In the genomic region with DNA sequence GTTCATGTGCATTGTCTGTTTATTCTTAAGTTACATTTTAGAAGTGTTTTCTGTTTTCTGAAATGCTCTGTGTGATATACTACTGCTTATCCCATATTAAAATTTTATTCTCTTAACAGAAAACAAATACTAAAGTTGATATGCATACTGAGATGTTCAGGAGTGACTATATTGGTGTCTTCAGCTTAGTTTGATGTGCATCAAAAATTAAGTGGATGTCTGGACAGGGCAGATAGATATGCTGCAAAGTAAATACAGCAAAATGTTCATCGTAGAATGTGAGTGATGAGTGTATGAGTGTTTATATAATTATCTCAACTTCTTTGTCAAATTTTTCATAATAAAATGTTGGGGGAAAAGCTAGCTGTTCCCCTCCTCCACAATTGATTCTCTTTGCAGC, we compare ENCODE assay signal across 1 cellular context.
TF ChIP-seq lines count a peak whose summit lies in the region.

No MANE protein-coding gene starts in this region.

TF ChIP-seq in K562, 482 proteins besides CTCF, POLR2A, EP300 and RAD21:
- TF ChIP-seq ZNF707 (CRISPR knock-in tag; conservative IDR thresholded peaks at IDR 0.05) (no peak), ARID1B (IDR thresholded peaks at IDR 0.05) (peak; percentile 7; the same call in 1 of the 2 replicates), SP2 (IDR thresholded peaks at IDR 0.05; ENCODE audit: extremely low read depth, low read depth, low read length, poor library complexity, severe bottlenecking) (no peak), ZNF316 (IDR thresholded peaks at IDR 0.05) (no peak), ZNF41 (CRISPR knock-in tag; conservative IDR thresholded peaks at IDR 0.05) (no peak), TCFL5 (CRISPR knock-in tag; conservative IDR thresholded peaks at IDR 0.05) (no peak), MTA1 (IDR thresholded peaks at IDR 0.05; ENCODE audit: borderline replicate concordance) (no peak), ZNF121 (CRISPR knock-in tag; conservative IDR thresholded peaks at IDR 0.05) (no peak), ZBTB17 (CRISPR knock-in tag; IDR thresholded peaks at IDR 0.05) (no peak), HDAC3 (IDR thresholded peaks at IDR 0.05; ENCODE audit: borderline replicate concordance, partially characterized antibody) (no peak), ZNF143 (CRISPR knock-in tag; IDR thresholded peaks at IDR 0.05) (no peak), SMARCA5 (IDR thresholded peaks at IDR 0.05) (no peak), KLF10 (CRISPR knock-in tag; IDR thresholded peaks at IDR 0.05) (no peak), NCOR1 (IDR thresholded peaks at IDR 0.05) (0 out of 2 replicates have a peak, but pooled peaks have one; percentile 28), HOXB6 (CRISPR knock-in tag; IDR thresholded peaks at IDR 0.05; ENCODE audit: borderline replicate concordance) (no peak), STAT5A (IDR thresholded peaks at IDR 0.05; ENCODE audit: borderline replicate concordance, low read length) (no peak), FOXA3 (CRISPR knock-in tag; conservative IDR thresholded peaks at IDR 0.05 in 1 of 2, IDR thresholded peaks at IDR 0.05 in 1 of 2) (peak in 1 of 2 experiments; percentile 70; a peak in 2 of 4 replicates), HNRNPUL1 (IDR thresholded peaks at IDR 0.05; ENCODE audit: low read length) (no peak), GABPA (tag; conservative IDR thresholded peaks at IDR 0.05; ENCODE audit: low read depth) (no peak), CBX2 (IDR thresholded peaks at IDR 0.05; ENCODE audit: insufficient read depth, low read length, poor library complexity, severe bottlenecking) (no peak), CBFA2T2 (conservative IDR thresholded peaks at IDR 0.05) (no peak), TCF3 (CRISPR knock-in tag; IDR thresholded peaks at IDR 0.05) (0 out of 2 replicates have a peak, but pooled peaks have one; percentile 23)
- TF ChIP-seq, protein P1, sequence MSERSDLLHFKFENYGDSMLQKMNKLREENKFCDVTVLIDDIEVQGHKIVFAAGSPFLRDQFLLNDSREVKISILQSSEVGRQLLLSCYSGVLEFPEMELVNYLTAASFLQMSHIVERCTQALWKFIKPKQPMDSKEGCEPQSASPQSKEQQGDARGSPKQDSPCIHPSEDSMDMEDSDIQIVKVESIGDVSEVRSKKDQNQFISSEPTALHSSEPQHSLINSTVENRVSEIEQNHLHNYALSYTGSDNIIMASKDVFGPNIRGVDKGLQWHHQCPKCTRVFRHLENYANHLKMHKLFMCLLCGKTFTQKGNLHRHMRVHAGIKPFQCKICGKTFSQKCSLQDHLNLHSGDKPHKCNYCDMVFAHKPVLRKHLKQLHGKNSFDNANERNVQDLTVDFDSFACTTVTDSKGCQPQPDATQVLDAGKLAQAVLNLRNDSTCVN (CRISPR knock-in tag; IDR thresholded peaks at IDR 0.05) = no peak
- TF ChIP-seq, protein P2, sequence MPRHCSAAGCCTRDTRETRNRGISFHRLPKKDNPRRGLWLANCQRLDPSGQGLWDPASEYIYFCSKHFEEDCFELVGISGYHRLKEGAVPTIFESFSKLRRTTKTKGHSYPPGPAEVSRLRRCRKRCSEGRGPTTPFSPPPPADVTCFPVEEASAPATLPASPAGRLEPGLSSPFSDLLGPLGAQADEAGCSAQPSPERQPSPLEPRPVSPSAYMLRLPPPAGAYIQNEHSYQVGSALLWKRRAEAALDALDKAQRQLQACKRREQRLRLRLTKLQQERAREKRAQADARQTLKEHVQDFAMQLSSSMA (CRISPR knock-in tag; IDR thresholded peaks at IDR 0.05) = no peak
- TF ChIP-seq, protein P3, sequence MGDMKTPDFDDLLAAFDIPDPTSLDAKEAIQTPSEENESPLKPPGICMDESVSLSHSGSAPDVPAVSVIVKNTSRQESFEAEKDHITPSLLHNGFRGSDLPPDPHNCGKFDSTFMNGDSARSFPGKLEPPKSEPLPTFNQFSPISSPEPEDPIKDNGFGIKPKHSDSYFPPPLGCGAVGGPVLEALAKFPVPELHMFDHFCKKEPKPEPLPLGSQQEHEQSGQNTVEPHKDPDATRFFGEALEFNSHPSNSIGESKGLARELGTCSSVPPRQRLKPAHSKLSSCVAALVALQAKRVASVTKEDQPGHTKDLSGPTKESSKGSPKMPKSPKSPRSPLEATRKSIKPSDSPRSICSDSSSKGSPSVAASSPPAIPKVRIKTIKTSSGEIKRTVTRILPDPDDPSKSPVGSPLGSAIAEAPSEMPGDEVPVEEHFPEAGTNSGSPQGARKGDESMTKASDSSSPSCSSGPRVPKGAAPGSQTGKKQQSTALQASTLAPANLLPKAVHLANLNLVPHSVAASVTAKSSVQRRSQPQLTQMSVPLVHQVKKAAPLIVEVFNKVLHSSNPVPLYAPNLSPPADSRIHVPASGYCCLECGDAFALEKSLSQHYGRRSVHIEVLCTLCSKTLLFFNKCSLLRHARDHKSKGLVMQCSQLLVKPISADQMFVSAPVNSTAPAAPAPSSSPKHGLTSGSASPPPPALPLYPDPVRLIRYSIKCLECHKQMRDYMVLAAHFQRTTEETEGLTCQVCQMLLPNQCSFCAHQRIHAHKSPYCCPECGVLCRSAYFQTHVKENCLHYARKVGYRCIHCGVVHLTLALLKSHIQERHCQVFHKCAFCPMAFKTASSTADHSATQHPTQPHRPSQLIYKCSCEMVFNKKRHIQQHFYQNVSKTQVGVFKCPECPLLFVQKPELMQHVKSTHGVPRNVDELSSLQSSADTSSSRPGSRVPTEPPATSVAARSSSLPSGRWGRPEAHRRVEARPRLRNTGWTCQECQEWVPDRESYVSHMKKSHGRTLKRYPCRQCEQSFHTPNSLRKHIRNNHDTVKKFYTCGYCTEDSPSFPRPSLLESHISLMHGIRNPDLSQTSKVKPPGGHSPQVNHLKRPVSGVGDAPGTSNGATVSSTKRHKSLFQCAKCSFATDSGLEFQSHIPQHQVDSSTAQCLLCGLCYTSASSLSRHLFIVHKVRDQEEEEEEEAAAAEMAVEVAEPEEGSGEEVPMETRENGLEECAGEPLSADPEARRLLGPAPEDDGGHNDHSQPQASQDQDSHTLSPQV (IDR thresholded peaks at IDR 0.05) = no peak
- TF ChIP-seq, protein P4, sequence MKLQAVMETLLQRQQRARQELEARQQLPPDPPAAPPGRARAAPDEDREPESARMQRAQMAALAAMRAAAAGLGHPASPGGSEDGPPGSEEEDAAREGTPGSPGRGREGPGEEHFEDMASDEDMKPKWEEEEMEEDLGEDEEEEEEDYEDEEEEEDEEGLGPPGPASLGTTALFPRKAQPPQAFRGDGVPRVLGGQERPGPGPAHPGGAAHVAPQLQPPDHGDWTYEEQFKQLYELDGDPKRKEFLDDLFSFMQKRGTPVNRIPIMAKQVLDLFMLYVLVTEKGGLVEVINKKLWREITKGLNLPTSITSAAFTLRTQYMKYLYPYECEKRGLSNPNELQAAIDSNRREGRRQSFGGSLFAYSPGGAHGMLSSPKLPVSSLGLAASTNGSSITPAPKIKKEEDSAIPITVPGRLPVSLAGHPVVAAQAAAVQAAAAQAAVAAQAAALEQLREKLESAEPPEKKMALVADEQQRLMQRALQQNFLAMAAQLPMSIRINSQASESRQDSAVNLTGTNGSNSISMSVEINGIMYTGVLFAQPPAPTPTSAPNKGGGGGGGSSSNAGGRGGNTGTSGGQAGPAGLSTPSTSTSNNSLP (IDR thresholded peaks at IDR 0.05; ENCODE audit: borderline replicate concordance, low read depth, low read length) = peak; percentile 74; the same call in 1 of the 2 replicates
- TF ChIP-seq, protein P5, sequence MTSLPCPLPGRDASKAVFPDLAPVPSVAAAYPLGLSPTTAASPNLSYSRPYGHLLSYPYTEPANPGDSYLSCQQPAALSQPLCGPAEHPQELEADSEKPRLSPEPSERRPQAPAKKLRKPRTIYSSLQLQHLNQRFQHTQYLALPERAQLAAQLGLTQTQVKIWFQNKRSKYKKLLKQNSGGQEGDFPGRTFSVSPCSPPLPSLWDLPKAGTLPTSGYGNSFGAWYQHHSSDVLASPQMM (CRISPR knock-in tag; IDR thresholded peaks at IDR 0.05) = no peak
- TF ChIP-seq, protein P6, sequence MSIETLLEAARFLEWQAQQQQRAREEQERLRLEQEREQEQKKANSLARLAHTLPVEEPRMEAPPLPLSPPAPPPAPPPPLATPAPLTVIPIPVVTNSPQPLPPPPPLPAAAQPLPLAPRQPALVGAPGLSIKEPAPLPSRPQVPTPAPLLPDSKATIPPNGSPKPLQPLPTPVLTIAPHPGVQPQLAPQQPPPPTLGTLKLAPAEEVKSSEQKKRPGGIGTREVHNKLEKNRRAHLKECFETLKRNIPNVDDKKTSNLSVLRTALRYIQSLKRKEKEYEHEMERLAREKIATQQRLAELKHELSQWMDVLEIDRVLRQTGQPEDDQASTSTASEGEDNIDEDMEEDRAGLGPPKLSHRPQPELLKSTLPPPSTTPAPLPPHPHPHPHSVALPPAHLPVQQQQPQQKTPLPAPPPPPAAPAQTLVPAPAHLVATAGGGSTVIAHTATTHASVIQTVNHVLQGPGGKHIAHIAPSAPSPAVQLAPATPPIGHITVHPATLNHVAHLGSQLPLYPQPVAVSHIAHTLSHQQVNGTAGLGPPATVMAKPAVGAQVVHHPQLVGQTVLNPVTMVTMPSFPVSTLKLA (conservative IDR thresholded peaks at IDR 0.05) = 0 out of 4 replicates have a peak, but pooled peaks of 1 of the 2 experiments have one; percentile 14
